ENCODE assay signal across 21 cellular contexts in the genomic region with DNA sequence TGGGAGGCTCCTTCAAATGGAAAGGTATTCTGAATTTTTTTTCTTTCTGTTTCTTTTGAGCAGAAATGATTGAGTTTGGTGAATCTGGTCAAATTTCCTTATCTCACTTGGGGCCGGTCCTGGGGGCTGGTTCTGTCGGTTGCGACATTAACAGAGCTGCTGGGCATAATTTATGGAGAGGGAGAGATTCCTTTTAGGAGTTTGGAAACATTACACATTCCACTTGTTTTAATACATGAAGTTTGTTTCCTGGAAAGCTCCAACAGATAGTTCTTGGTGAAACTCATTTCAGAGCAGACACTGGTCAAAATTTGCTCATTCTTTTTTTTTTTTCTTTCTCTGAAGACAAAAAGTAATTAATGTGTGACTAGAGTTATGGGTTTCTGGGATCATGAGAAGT.
A peak's percentile ranks its signal among the peaks of the same experiment; 100 is the strongest.
DNase-seq lines count a peak whose midpoint lies in the region; ATAC-seq, FAIRE-seq and TF ChIP-seq lines count a peak whose summit lies in the region.
"Had no signal": no experiment of that assay in that cellular context is flagged by ENCODE, and none has a peak within 500 bp of the region (broad histone marks: within the 10 kb centered on the region; RNA-seq: fewer than 3 reads in every experiment).

No MANE protein-coding gene starts in this region.

- H4K20me1 ChIP-seq in GM23248 (ENCODE audit: insufficient read depth), result no peaks in the 10 kb centered on the region
- no peaks in the 10 kb centered on the region for H4K20me1 ChIP-seq in neural progenitor cell (ENCODE audit: low read depth)
- H4K20me1 ChIP-seq: BLaER1 had no signal

- H3K4me2 ChIP-seq in GM23248 (ENCODE audit: unreplicated experiment) (no peak overlapping the region), neural progenitor cell (no peak overlapping the region)
- H3K4me2 ChIP-seq: BLaER1 had no signal

- no peak for TF ChIP-seq CTCF in fibroblast of the aortic adventitia (IDR thresholded peaks at IDR 0.05; ENCODE audit: insufficient read depth, low read length)
- no peak for TF ChIP-seq CTCF in omental fat pad (IDR thresholded peaks at IDR 0.05)
- TF ChIP-seq CTCF in neural progenitor cell (IDR thresholded peaks at IDR 0.05), result no peak
- no peak for TF ChIP-seq CTCF in osteocyte (IDR thresholded peaks at IDR 0.05)

- H3K27ac ChIP-seq in GM23248 (no peak overlapping the region), neural progenitor cell (no peak overlapping the region)
- H3K27ac ChIP-seq: BLaER1 had no signal

- H3K4me1 Mint-ChIP-seq in neural progenitor cell, result peaks cover 2% of the 10 kb centered on the region
- H3K4me1 Mint-ChIP-seq in osteocyte (ENCODE audit: unreplicated experiment), result no peaks in the 10 kb centered on the region

- H3K36me3 ChIP-seq in GM23248 (ENCODE audit: low read depth), result no peaks in the 10 kb centered on the region
- no peaks in the 10 kb centered on the region for H3K36me3 ChIP-seq in neural progenitor cell
- H3K36me3 ChIP-seq: BLaER1, HAP-1 had no signal

- no peaks in the 10 kb centered on the region for H3K36me3 Mint-ChIP-seq in neural progenitor cell
- no peaks in the 10 kb centered on the region for H3K36me3 Mint-ChIP-seq in osteocyte (ENCODE audit: unreplicated experiment)
- H3K36me3 Mint-ChIP-seq: CD8-positive, alpha-beta T cell had no signal

- H3F3A ChIP-seq in GM23248 (ENCODE audit: insufficient read depth) (peaks cover 15% of the 10 kb centered on the region), neural progenitor cell (ENCODE audit: low read depth) (no peaks in the 10 kb centered on the region)

- H3K4me3 ChIP-seq in GM23248 (no peak overlapping the region), fibroblast of the aortic adventitia (ENCODE audit: low read depth, low read length) (no peak overlapping the region), neural progenitor cell (no peak overlapping the region)
- H3K4me3 ChIP-seq: BLaER1, HAP-1, K562 had no signal

- no peaks in the 10 kb centered on the region for H3K27me3 ChIP-seq in GM23248 (replicated peaks; ENCODE audit: insufficient read depth)
- no peaks in the 10 kb centered on the region for H3K27me3 ChIP-seq in neural progenitor cell
- H3K27me3 ChIP-seq: BLaER1 had no signal

- no peak overlapping the region for H3K27ac Mint-ChIP-seq in neural progenitor cell
- H3K27ac Mint-ChIP-seq in osteocyte (ENCODE audit: unreplicated experiment), result no peak overlapping the region
- H3K27ac Mint-ChIP-seq: CD14-positive monocyte; CD8-positive, alpha-beta T cell had no signal

- DNase-seq in GM23248 (peak; percentile 19), NCI-H226 (peak; percentile 4), fibroblast of the aortic adventitia (ENCODE audit: low read depth) (peak; percentile 24), omental fat pad (ENCODE audit: low spot score) (no peak), neural progenitor cell (ENCODE audit: low spot score) (no peak), HTR-8/SVneo (ENCODE audit: insufficient read length, low spot score) (no peak), osteocyte (ENCODE audit: extremely low spot score, unreplicated experiment) (no peak)
- no peak for DNase-seq in activated CD4-positive, alpha-beta T cell treated with anti-CD3 and anti-CD28 coated beads, Interleukin-2, amount 50 U/mL, for 1 hour
- DNase-seq: ACHN; Calu3; CD8-positive, alpha-beta T cell; DMS79 treated with DMSO at 0.1 percent for 48 hours; EL; GOT3; IMR-90 had no signal

- ATAC-seq in omental fat pad (ENCODE audit: low FRiP score), result peak; percentile 48
- ATAC-seq: CD8-positive, alpha-beta T cell; K562 had no signal

- H3K9me3 ChIP-seq in GM23248 (ENCODE audit: low read depth), result no peaks in the 10 kb centered on the region
- H3K9me3 ChIP-seq in neural progenitor cell (ENCODE audit: low read depth), result no peaks in the 10 kb centered on the region
- H3K9me3 ChIP-seq: BLaER1, HAP-1 had no signal

- H2AFZ ChIP-seq in GM23248, result no peak overlapping the region
- H2AFZ ChIP-seq in neural progenitor cell (replicated peaks), result no peak overlapping the region

- no peaks in the 10 kb centered on the region for H3K79me2 ChIP-seq in GM23248 (ENCODE audit: insufficient read depth)
- no peaks in the 10 kb centered on the region for H3K79me2 ChIP-seq in neural progenitor cell (ENCODE audit: low read depth)

- 14 to 23% methylated on average over 3 of the region's 3 CpGs for WGBS in GM23248 (ENCODE audit: low coverage in 1 of 2, low lambda C conversion rate in 2 of 2, missing lambda C conversion rate in 2 of 2), 2 experiments

- in situ Hi-C loops in GM23248 (cut with MboI), result no loop called here

- no peak for FAIRE-seq in HTR-8/SVneo (lab: Jason Lieb, UNC)
- FAIRE-seq: A204.1, GM12891, K562 had no signal

- H3K4me1 ChIP-seq in GM23248 (ENCODE audit: insufficient read depth) (peaks cover 12% of the 10 kb centered on the region), neural progenitor cell (no peaks in the 10 kb centered on the region)

- H3K4me3 Mint-ChIP-seq in neural progenitor cell (no peak overlapping the region), osteocyte (ENCODE audit: unreplicated experiment) (no peak overlapping the region)
- H3K4me3 Mint-ChIP-seq: CD14-positive monocyte; CD8-positive, alpha-beta T cell had no signal

- H3K9me2 ChIP-seq in GM23248 (ENCODE audit: insufficient read depth), result no peaks in the 10 kb centered on the region

- H3K27me3 Mint-ChIP-seq in neural progenitor cell (ENCODE audit: insufficient read depth, low read depth), result no peaks in the 10 kb centered on the region
- peaks cover 4% of the 10 kb centered on the region for H3K27me3 Mint-ChIP-seq in osteocyte (ENCODE audit: unreplicated experiment)

- no peak overlapping the region for H3K9ac ChIP-seq in GM23248
- no peak overlapping the region for H3K9ac ChIP-seq in neural progenitor cell
- H3K9ac ChIP-seq: BLaER1 had no signal

- H3K9me3 Mint-ChIP-seq in neural progenitor cell, result peaks cover 5% of the 10 kb centered on the region
- no peaks in the 10 kb centered on the region for H3K9me3 Mint-ChIP-seq in osteocyte (ENCODE audit: unreplicated experiment)
- H3K9me3 Mint-ChIP-seq: CD8-positive, alpha-beta T cell had no signal

Comparison
In these comparisons a context has a peak if more than half of its experiments do, and no peak if none do; other contexts are left out.
1. DNase-seq: peak in GM23248 (single experiment), NCI-H226 (single experiment) and fibroblast of the aortic adventitia (single experiment); none in omental fat pad (single experiment), neural progenitor cell (single experiment), activated CD4-positive, alpha-beta T cell treated with anti-CD3 and anti-CD28 coated beads, Interleukin-2, amount 50 U/mL, for 1 hour (single experiment), HTR-8/SVneo (single experiment) and osteocyte (single experiment).